Comparison of ENCODE assay signal across 19 cellular contexts in the genomic region with DNA sequence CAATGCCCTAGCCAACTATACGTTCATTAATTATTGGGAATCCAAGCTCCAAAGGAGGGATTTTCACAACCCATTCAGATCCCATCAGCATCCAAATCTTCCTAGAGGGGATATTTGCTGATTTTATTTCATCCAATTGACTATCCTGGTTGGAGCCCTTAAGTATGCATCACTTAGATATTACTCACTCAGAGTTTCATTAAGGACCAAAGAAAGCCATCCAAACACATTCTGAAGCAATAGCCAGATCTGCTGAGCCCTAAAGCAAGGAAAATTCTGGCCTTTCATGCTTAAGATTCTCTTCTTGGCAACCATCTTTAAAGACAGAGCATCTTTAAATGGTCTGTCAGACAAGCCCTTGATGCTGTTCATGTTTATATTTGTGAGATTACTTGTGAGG.
"Had no signal": no experiment of that assay in that cellular context is flagged by ENCODE, and none has a peak within 500 bp of the region (broad histone marks: within the 10 kb centered on the region; RNA-seq: fewer than 3 reads in every experiment).

No MANE protein-coding gene starts in this region.

- H3K36me3 ChIP-seq: neutrophil, tibial nerve had no signal

- H3K27ac ChIP-seq: hepatocyte, neutrophil, SK-N-MC, skin epidermis, tibial nerve had no signal

- DNase-seq: activated B cell treated with CpG ODN at 0.5 μM for 24 hours; activated CD4-positive, alpha-beta T cell treated with anti-CD3 and anti-CD28 coated beads for 48 hours; activated CD8-positive, alpha-beta T cell treated with anti-CD3 and anti-CD28 coated beads for 36 hours; activated effector memory CD4-positive, alpha-beta T cell treated with anti-CD3 and anti-CD28 coated beads, Interleukin-2, amount 50 U/mL, for 16 hours; activated T-cell treated with anti-CD3 and anti-CD28 coated beads, Interleukin-2, amount 50 U/mL, for 4 hours; amniotic stem cell; effector memory CD4-positive, alpha-beta T cell; islet precursor cell; mucosa of descending colon; naive thymus-derived CD8-positive, alpha-beta T cell; stimulated activated CD4-positive, alpha-beta T cell treated with anti-CD3 and anti-CD28 coated beads, Interleukin-15, amount 100 ng/mL, for 24 hours; stimulated activated CD4-positive, alpha-beta T cell treated with anti-CD3 and anti-CD28 coated beads, Interleukin-4, amount 100 ng/mL, for 1 hour; stimulated activated naive B cell treated with anti-CD40 and anti-IgM and Interleukin-4, amounts not matched to agents 10 μg/mL and 1 μg/mL and 100 μg/mL, for 72 hours had no signal

- H3K4me3 ChIP-seq: hepatocyte, lung, mucosa of descending colon, SK-N-MC, skin epidermis, tibial nerve had no signal

- H3K4me2 ChIP-seq: hepatocyte had no signal

- ATAC-seq: activated CD8-positive, alpha-beta T cell treated with anti-CD3 and anti-CD28 coated beads for 36 hours; activated T-cell treated with anti-CD3 and anti-CD28 coated beads, Interleukin-2, amount 50 U/mL, for 4 hours; mucosa of descending colon; naive thymus-derived CD8-positive, alpha-beta T cell; stimulated activated naive B cell treated with anti-CD40 and anti-IgM and Interleukin-4, amounts not matched to agents 10 μg/mL and 1 μg/mL and 100 μg/mL, for 72 hours had no signal

- H3K9me3 ChIP-seq: mucosa of descending colon, neutrophil had no signal

- H3K27me3 ChIP-seq: hepatocyte, neutrophil, tibial nerve had no signal
